7 cellular contexts compared by ENCODE assay signal in the genomic region with DNA sequence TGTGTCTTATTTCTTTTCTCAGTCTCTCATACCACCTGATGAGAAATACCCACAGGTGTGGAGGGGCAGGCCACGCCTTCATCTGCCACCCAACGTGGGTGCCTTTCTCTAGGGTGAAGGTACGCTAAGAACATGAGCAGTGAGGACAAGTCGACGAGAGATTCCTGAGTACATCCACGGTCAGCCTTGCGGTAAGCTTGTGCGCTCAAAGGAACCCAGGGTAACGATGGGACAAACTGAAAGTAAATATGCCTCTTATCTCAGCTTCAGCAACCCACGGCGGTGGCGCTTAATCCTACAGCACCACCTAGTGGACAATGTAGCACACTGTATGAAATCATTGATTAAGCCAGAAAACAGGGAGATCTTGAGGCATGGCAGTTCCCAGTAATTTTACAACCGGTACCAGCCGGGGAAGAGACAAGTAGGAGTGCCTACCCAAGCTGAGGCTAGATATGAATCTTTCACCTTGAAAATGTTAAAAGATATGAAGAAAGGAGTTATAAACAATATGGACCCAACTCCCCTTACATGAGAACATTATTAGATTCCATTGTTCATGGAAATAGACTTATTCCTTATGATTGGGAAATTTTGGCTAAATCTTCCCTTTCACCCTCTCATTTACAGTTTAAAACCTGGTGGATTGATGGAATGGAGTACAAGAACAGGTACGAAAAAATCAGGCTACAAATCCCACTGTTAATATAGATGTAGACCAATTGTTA.
DNase-seq lines count a peak whose midpoint lies in the region; ATAC-seq and TF ChIP-seq lines count a peak whose summit lies in the region.

No MANE protein-coding gene starts in this region.

- no peaks in the 10 kb centered on the region for H3K9me3 Mint-ChIP-seq in activated naive CD8-positive, alpha-beta T cell (ENCODE audit: low read depth)

- H3K27ac ChIP-seq in heart left ventricle (peak overlapping the region in 10 of 12 donors; percentile 10 to 77 (median 41)), rectal smooth muscle tissue (ENCODE audit: low read depth, low read length) (no peak overlapping the region), uterus (peak overlapping the region; percentile 53 to 78)

- H3K27ac Mint-ChIP-seq in activated naive CD8-positive, alpha-beta T cell: peak overlapping the region; percentile 46

- intact Hi-C loops in heart left ventricle (cut with DNase I) (loop anchor here in 7 of 10 donors (5.0 to 10.0 kb wide), 7 partner anchors 83 to 433 kb away; a partner anchor contains a TSS), uterus (cut with DNase I; ENCODE audit: low total_unique reads) (no loop called here)

- in situ Hi-C loops in GM13976 (cut with MboI; ENCODE audit: low sequenced_read_pairs, unreplicated experiment): no loop called here
- in situ Hi-C loops in SK-MEL-5 (cut with HindIII; ENCODE audit: low pct_unique_long_range_greater_than_20kb, low sequenced_read_pairs): no loop called here

- H3K4me1 ChIP-seq in heart left ventricle (peaks cover 0 to 12% (median 9%) of the 10 kb centered on the region in 12 donors), rectal smooth muscle tissue (ENCODE audit: control insufficient read depth, insufficient read depth, low read length) (peaks cover 3% of the 10 kb centered on the region), uterus (no peaks in the 10 kb centered on the region)

- H3K4me1 Mint-ChIP-seq in activated naive CD8-positive, alpha-beta T cell (ENCODE audit: low read depth): peaks cover 9% of the 10 kb centered on the region

- H3K9ac ChIP-seq in rectal smooth muscle tissue (ENCODE audit: low read length): no peak overlapping the region

- H3K36me3 Mint-ChIP-seq in activated naive CD8-positive, alpha-beta T cell: peaks cover 4% of the 10 kb centered on the region

- DNase-seq in GM13976 (ENCODE audit: low spot score) (peak; percentile 47), SK-MEL-5 (ENCODE audit: low read depth, low spot score) (peak; percentile 65), heart left ventricle (peak; percentile 54 to 76 (median 67)), uterus (peak; percentile 61 to 68)
- peak; percentile 86 for DNase-seq in Jurkat, Clone E6-1 (ENCODE audit: low read depth, low spot score)

- peak; percentile 66 for TF ChIP-seq CTCF in GM13976 (IDR thresholded peaks at IDR 0.05; ENCODE audit: borderline replicate concordance, control extremely low read depth, extremely low read depth, insufficient read depth, missing control alignments)
- TF ChIP-seq CTCF in heart left ventricle (IDR thresholded peaks at IDR 0.05): peak; percentile 84 to 98 (median 93)
- TF ChIP-seq CTCF in uterus (IDR thresholded peaks at IDR 0.05): peak; percentile 85 to 93 (median 87)

- ATAC-seq in heart left ventricle: peak; percentile 81 to 98 (median 94)

- H3K27me3 Mint-ChIP-seq in activated naive CD8-positive, alpha-beta T cell: no peaks in the 10 kb centered on the region

- TF ChIP-seq POLR2A in heart left ventricle (IDR thresholded peaks at IDR 0.05) (no peak), uterus (IDR thresholded peaks at IDR 0.05) (no peak)

- H3K36me3 ChIP-seq in heart left ventricle (no peaks in the 10 kb centered on the region), rectal smooth muscle tissue (ENCODE audit: control insufficient read depth, insufficient read depth, low read length) (no peaks in the 10 kb centered on the region), uterus (no peaks in the 10 kb centered on the region)

- H3K27me3 ChIP-seq in heart left ventricle (no peaks in the 10 kb centered on the region), rectal smooth muscle tissue (ENCODE audit: control insufficient read depth, insufficient read depth, low read length) (no peaks in the 10 kb centered on the region), uterus (no peaks in the 10 kb centered on the region)

- peak overlapping the region; percentile 43 for H3K4me3 ChIP-seq in Jurkat, Clone E6-1 (ENCODE audit: low read length)
- peak overlapping the region; percentile 16 to 67 (median 52) for H3K4me3 ChIP-seq in heart left ventricle
- peak overlapping the region; percentile 65 for H3K4me3 ChIP-seq in rectal smooth muscle tissue (ENCODE audit: low read length)
- H3K4me3 ChIP-seq in uterus: peak overlapping the region; percentile 6 to 39

- H3K9me3 ChIP-seq in heart left ventricle (peaks cover 0 to 18% (median 4%) of the 10 kb centered on the region in 12 donors), uterus (no peaks in the 10 kb centered on the region)

- WGBS in heart left ventricle, 4 donors: 13 to 21% (median 18%) methylated on average over 15 of the region's 15 CpGs

- peak overlapping the region; percentile 90 for H3K4me3 Mint-ChIP-seq in activated naive CD8-positive, alpha-beta T cell
